Comparison of ENCODE assay signal across 8 cellular contexts in genomic region chr7:85030893-85031292, GRCh38.
A peak's percentile ranks its signal among the peaks of the same experiment; 100 is the strongest.
DNase-seq lines count a peak whose midpoint lies in the region; ATAC-seq and TF ChIP-seq lines count a peak whose summit lies in the region.

No MANE protein-coding gene starts in this region.

- peak; percentile 50 for TF ChIP-seq CTCF in DND-41 (IDR thresholded peaks at IDR 0.05; ENCODE audit: borderline replicate concordance, extremely low read depth, low read length, poor library complexity, severe bottlenecking)
- peak; percentile 45 for TF ChIP-seq CTCF in coronary artery (IDR thresholded peaks at IDR 0.05)
- peak; percentile 53 for TF ChIP-seq CTCF in osteoblast (IDR thresholded peaks at IDR 0.05; ENCODE audit: extremely low read depth, low read depth, low read length)
- peak in 2 of 4 experiments; percentile 20 to 26 for TF ChIP-seq CTCF in uterus (IDR thresholded peaks at IDR 0.05)

- no peaks in the 10 kb centered on the region for H3K9me3 ChIP-seq in DND-41 (ENCODE audit: insufficient read depth, low read length, severe bottlenecking)
- H3K9me3 ChIP-seq in osteoblast (ENCODE audit: low read depth, low read length) = no peaks in the 10 kb centered on the region
- H3K9me3 ChIP-seq in uterus = no peaks in the 10 kb centered on the region

- H3K79me2 ChIP-seq in DND-41 (ENCODE audit: insufficient read depth, low read length) (no peaks in the 10 kb centered on the region), osteoblast (ENCODE audit: insufficient read depth, low read length) (no peaks in the 10 kb centered on the region)

- H3K36me3 ChIP-seq in DND-41 (ENCODE audit: insufficient read depth, low read length) = no peaks in the 10 kb centered on the region
- H3K36me3 ChIP-seq in osteoblast (ENCODE audit: insufficient read depth, low read length) = no peaks in the 10 kb centered on the region
- H3K36me3 ChIP-seq in uterus = no peaks in the 10 kb centered on the region

- no peak for TF ChIP-seq POLR2A in uterus (IDR thresholded peaks at IDR 0.05)

- no peak for DNase-seq in DND-41
- DNase-seq in NCI-H226 = peak; percentile 52
- DNase-seq in coronary artery (ENCODE audit: low spot score) = no peak
- peak; percentile 14 for DNase-seq in osteoblast (ENCODE audit: insufficient read length, low spot score, missing footprints)
- DNase-seq in OCI-M2 (lab: John Stamatoyannopoulos, UW; ENCODE audit: unreplicated experiment) = no peak
- no peak for DNase-seq in uterus
- DNase-seq in activated CD4-positive, alpha-beta T cell treated with anti-CD3 and anti-CD28 coated beads, Interleukin-2, amount 50 U/mL, for 48 hours = no peak

- H3K4me1 ChIP-seq in DND-41 (ENCODE audit: insufficient read depth, low read length) (no peaks in the 10 kb centered on the region), osteoblast (ENCODE audit: insufficient read depth, low read length) (no peaks in the 10 kb centered on the region), uterus (no peaks in the 10 kb centered on the region)

- H3K4me2 ChIP-seq in DND-41 (ENCODE audit: insufficient read depth, low read length) (no peak overlapping the region), osteoblast (ENCODE audit: insufficient read depth, low read length) (no peak overlapping the region)

- no peak overlapping the region for H2AFZ ChIP-seq in DND-41 (ENCODE audit: low read depth, low read length)
- H2AFZ ChIP-seq in osteoblast (ENCODE audit: low read length) = no peak overlapping the region

- intact Hi-C loops in uterus (cut with DNase I; ENCODE audit: low total_unique reads) = no loop called here

- H3K9ac ChIP-seq in DND-41 (ENCODE audit: low read depth, low read length) = no peak overlapping the region

- H3K27me3 ChIP-seq in DND-41 (ENCODE audit: insufficient read depth, low read length, poor library complexity) (no peaks in the 10 kb centered on the region), osteoblast (ENCODE audit: insufficient read depth, low read length) (no peaks in the 10 kb centered on the region), uterus (no peaks in the 10 kb centered on the region)

- no peak overlapping the region for H3K27ac ChIP-seq in DND-41 (ENCODE audit: low read length)
- no peak overlapping the region for H3K27ac ChIP-seq in coronary artery
- H3K27ac ChIP-seq in osteoblast (ENCODE audit: low read depth, low read length) = no peak overlapping the region
- no peak overlapping the region for H3K27ac ChIP-seq in uterus

- no peaks in the 10 kb centered on the region for H4K20me1 ChIP-seq in DND-41 (ENCODE audit: insufficient read depth, low read length)
- H4K20me1 ChIP-seq in osteoblast (ENCODE audit: insufficient read depth, low read length) = no peaks in the 10 kb centered on the region

- no peak for ATAC-seq in DND-41 (ENCODE audit: insufficient read depth, low read depth)
- peak; percentile 66 for ATAC-seq in GM21723 (IDR thresholded peaks at IDR 0.05; ENCODE audit: unreplicated experiment)

- H3K4me3 ChIP-seq in DND-41 (ENCODE audit: low read depth in 1 of 2, low read length in 2 of 2) = no peak overlapping the region
- H3K4me3 ChIP-seq in coronary artery = no peak overlapping the region
- H3K4me3 ChIP-seq in osteoblast (ENCODE audit: insufficient read depth, low read length) = no peak overlapping the region
- no peak overlapping the region for H3K4me3 ChIP-seq in uterus

Comparison
In these comparisons a context has a peak if more than half of its experiments do, and no peak if none do; other contexts are left out.
1. DNase-seq: peak in NCI-H226 (single experiment) and osteoblast (single experiment); none in DND-41 (single experiment), coronary artery (single experiment), OCI-M2 (single experiment), uterus (0 of 2) and activated CD4-positive, alpha-beta T cell treated with anti-CD3 and anti-CD28 coated beads, Interleukin-2, amount 50 U/mL, for 48 hours (0 of 2).